ENCODE assay signal across 8 cellular contexts in genomic region chr18:5630057-5630765, GRCh38.
A peak's percentile ranks its signal among the peaks of the same experiment; 100 is the strongest.
DNase-seq lines count a peak whose midpoint lies in the region; ATAC-seq and TF ChIP-seq lines count a peak whose summit lies in the region.

No MANE protein-coding gene starts in this region.

- H3K36me3 Mint-ChIP-seq in endodermal cell (ENCODE audit: low read depth) = no peaks in the 10 kb centered on the region
- no peaks in the 10 kb centered on the region for H3K36me3 Mint-ChIP-seq in stimulated activated effector memory CD8-positive, alpha-beta T cell treated with anti-CD3 and anti-CD28 coated beads, Interleukin-12 subunit alpha, Interleukin-12 subunit beta, amount 100 ng/mL, for 72 hours

- no peaks in the 10 kb centered on the region for H3K9me3 Mint-ChIP-seq in endodermal cell
- no peaks in the 10 kb centered on the region for H3K9me3 Mint-ChIP-seq in stimulated activated effector memory CD8-positive, alpha-beta T cell treated with anti-CD3 and anti-CD28 coated beads, Interleukin-12 subunit alpha, Interleukin-12 subunit beta, amount 100 ng/mL, for 72 hours

- peaks cover 2% of the 10 kb centered on the region for H3K4me1 Mint-ChIP-seq in endodermal cell
- H3K4me1 Mint-ChIP-seq in stimulated activated effector memory CD8-positive, alpha-beta T cell treated with anti-CD3 and anti-CD28 coated beads, Interleukin-12 subunit alpha, Interleukin-12 subunit beta, amount 100 ng/mL, for 72 hours = no peaks in the 10 kb centered on the region

- peaks cover 46% of the 10 kb centered on the region for H3K27me3 ChIP-seq in endodermal cell (ENCODE audit: control insufficient read depth, insufficient read depth, low read length, poor library complexity, severe bottlenecking)

- no peak overlapping the region for H3K27ac Mint-ChIP-seq in endodermal cell
- no peak overlapping the region for H3K27ac Mint-ChIP-seq in stimulated activated effector memory CD8-positive, alpha-beta T cell treated with anti-CD3 and anti-CD28 coated beads, Interleukin-12 subunit alpha, Interleukin-12 subunit beta, amount 100 ng/mL, for 72 hours

- H3K4me1 ChIP-seq in endodermal cell (ENCODE audit: control insufficient read depth, insufficient read depth, low read length) = peaks cover 2% of the 10 kb centered on the region

- peak overlapping the region; percentile 81 for H3K4me3 ChIP-seq in endodermal cell (ENCODE audit: low read length)

- peak; percentile 66 for DNase-seq in AG08396 (ENCODE audit: low spot score)
- peak; percentile 95 for DNase-seq in endodermal cell
- peak; percentile 34 to 66 for DNase-seq in lung microvascular endothelial cell (ENCODE audit: low read depth in 2 of 2)
- DNase-seq in stimulated activated effector memory CD8-positive, alpha-beta T cell treated with anti-CD3 and anti-CD28 coated beads, Interleukin-12 subunit alpha, Interleukin-12 subunit beta, amount 100 ng/mL, for 72 hours (ENCODE audit: low spot score in 2 of 2) = peak in 1 of 2 donors; percentile 47
- no peak for DNase-seq in activated gamma-delta T cell treated with Interleukin-2 at 50 U/mL for 16 hours

- no peak overlapping the region for H3K9ac ChIP-seq in endodermal cell (ENCODE audit: extremely low read depth, low read length, poor library complexity, severe bottlenecking)

- H3K4me3 Mint-ChIP-seq in endodermal cell = peak overlapping the region; percentile 63
- no peak overlapping the region for H3K4me3 Mint-ChIP-seq in stimulated activated effector memory CD8-positive, alpha-beta T cell treated with anti-CD3 and anti-CD28 coated beads, Interleukin-12 subunit alpha, Interleukin-12 subunit beta, amount 100 ng/mL, for 72 hours

- 0% methylated on average over 6 to 72 of the region's 72 CpGs for WGBS in endodermal cell (ENCODE audit: insufficient coverage in 1 of 2, insufficient read length in 1 of 2), 2 experiments

- H3K36me3 ChIP-seq in endodermal cell (ENCODE audit: control insufficient read depth, insufficient read depth, low read length) = no peaks in the 10 kb centered on the region

- ATAC-seq in GM19023 (IDR thresholded peaks at IDR 0.05; ENCODE audit: unreplicated experiment) = peak; percentile 73
- ATAC-seq in HG03520 (IDR thresholded peaks at IDR 0.05; ENCODE audit: unreplicated experiment) = peak; percentile 67
- ATAC-seq in SK-N-SH treated with all-trans-retinoic acid at 6 μM for 48 hours = peak; percentile 93
- ATAC-seq in stimulated activated effector memory CD8-positive, alpha-beta T cell treated with anti-CD3 and anti-CD28 coated beads, Interleukin-12 subunit alpha, Interleukin-12 subunit beta, amount 100 ng/mL, for 72 hours = peak; percentile 61

- H3K27ac ChIP-seq in endodermal cell (ENCODE audit: low read depth, low read length) = no peak overlapping the region

- H3K9me3 ChIP-seq in endodermal cell (ENCODE audit: control insufficient read depth, low read length) = no peaks in the 10 kb centered on the region

- TF ChIP-seq CTCF in endodermal cell (conservative IDR thresholded peaks at IDR 0.05) = no peak

- H3K27me3 Mint-ChIP-seq in endodermal cell (ENCODE audit: insufficient read depth) = peaks cover 29% of the 10 kb centered on the region

TF ChIP-seq in SK-N-SH treated with all-trans-retinoic acid at 6 μM for 48 hours, 23 proteins besides CTCF, POLR2A, EP300 and RAD21:
- TF ChIP-seq PPARA (CRISPR knock-in tag; IDR thresholded peaks at IDR 0.05; ENCODE audit: borderline replicate concordance) (no peak), CSRNP3 (CRISPR knock-in tag; IDR thresholded peaks at IDR 0.05) (no peak), ZNF70 (CRISPR knock-in tag; IDR thresholded peaks at IDR 0.05) (no peak), TOX (CRISPR knock-in tag; IDR thresholded peaks at IDR 0.05; ENCODE audit: borderline replicate concordance) (no peak), ZFP3 (CRISPR knock-in tag; IDR thresholded peaks at IDR 0.05) (no peak), TSHZ2 (CRISPR knock-in tag; IDR thresholded peaks at IDR 0.05) (no peak), TCF4 (CRISPR knock-in tag; IDR thresholded peaks at IDR 0.05; ENCODE audit: borderline replicate concordance) (no peak), ESRRG (CRISPR knock-in tag; IDR thresholded peaks at IDR 0.05) (no peak), ZFP30 (CRISPR knock-in tag; IDR thresholded peaks at IDR 0.05) (no peak), GLIS3 (CRISPR knock-in tag; IDR thresholded peaks at IDR 0.05) (no peak), PATZ1 (CRISPR knock-in tag; IDR thresholded peaks at IDR 0.05; ENCODE audit: borderline replicate concordance) (no peak), CSDC2 (CRISPR knock-in tag; IDR thresholded peaks at IDR 0.05) (no peak)
